Comparison of ENCODE assay signal across 17 cellular contexts in genomic region chr2:32249731-32250236, GRCh38. TPM values are rescaled to one million over a fixed set of nuclear protein-coding genes. Genes with fewer than 3 reads are reported as not detected.
A peak's percentile ranks its signal among the peaks of the same experiment; 100 is the strongest.
DNase-seq lines count a peak whose midpoint lies in the region; ATAC-seq, FAIRE-seq and TF ChIP-seq lines count a peak whose summit lies in the region.
"Had no signal": no experiment of that assay in that cellular context is flagged by ENCODE, and none has a peak within 500 bp of the region (broad histone marks: within the 10 kb centered on the region; RNA-seq: fewer than 3 reads in every experiment).

No MANE protein-coding gene starts in this region.

- H3K27me3 ChIP-seq in bronchial epithelial cell (ENCODE audit: control insufficient read depth, insufficient read depth, low read length): no peaks in the 10 kb centered on the region
- H3K27me3 ChIP-seq in aorta (ENCODE audit: control insufficient read depth in 1 of 2, insufficient read depth in 2 of 2, low read length in 1 of 2): no peaks in the 10 kb centered on the region
- H3K27me3 ChIP-seq: BLaER1 had no signal

- no peaks in the 10 kb centered on the region for H3K4me1 ChIP-seq in aorta (ENCODE audit: control insufficient read depth in 1 of 2, insufficient read depth in 2 of 2, low read length in 2 of 2)
- H3K4me1 ChIP-seq: A549, BLaER1, Caco-2, HAP-1 had no signal

- H3K36me3 ChIP-seq in bronchial epithelial cell (ENCODE audit: control insufficient read depth, insufficient read depth, low read length) (no peaks in the 10 kb centered on the region), aorta (ENCODE audit: control insufficient read depth in 1 of 2, insufficient read depth in 2 of 2, low read length in 1 of 2) (peaks cover 0 to 2% of the 10 kb centered on the region in 2 donors)
- H3K36me3 ChIP-seq: BLaER1, HAP-1 had no signal

- H3K27ac ChIP-seq in aorta (ENCODE audit: low read depth in 1 of 2, low read length in 2 of 2): no peak overlapping the region
- H3K27ac ChIP-seq: A549, BLaER1, HL-60, KMS-11 had no signal

- H3K4me3 ChIP-seq in bronchial epithelial cell (ENCODE audit: low read depth, low read length): no peak overlapping the region
- no peak overlapping the region for H3K4me3 ChIP-seq in aorta (ENCODE audit: low read length in 2 of 2)
- H3K4me3 ChIP-seq: A549, BLaER1, HAP-1 had no signal

- ATAC-seq in aorta (ENCODE audit: low FRiP score) (no peak), GM19395 (IDR thresholded peaks at IDR 0.05; ENCODE audit: unreplicated experiment) (no peak)
- ATAC-seq: A549 had no signal

- 74 to 77% methylated on average over 2 of the region's 2 CpGs for WGBS in aorta, 2 donors

- FAIRE-seq in bronchial epithelial cell (lab: Jason Lieb, UNC): peak; percentile 70
- FAIRE-seq: A549, H1 had no signal

- no peaks in the 10 kb centered on the region for H3K9me3 ChIP-seq in aorta (ENCODE audit: control insufficient read depth, low read length)
- H3K9me3 ChIP-seq: A549, BLaER1, Caco-2, HAP-1 had no signal

- intact Hi-C loops in aorta (cut with DNase I): no loop called here

- DNase-seq in GM04504 (ENCODE audit: low read depth): peak; percentile 3
- no peak for DNase-seq in bronchial epithelial cell (ENCODE audit: low read depth)
- peak; percentile 19 for DNase-seq in fibroblast of peridontal ligament (ENCODE audit: extremely low read depth)
- no peak for DNase-seq in NCI-H2081 (lab: John Stamatoyannopoulos, UW)
- no peak for DNase-seq in aorta
- DNase-seq: Caco-2; CD8-positive, alpha-beta memory T cell; DND-41; GF-D8 had no signal

- no peak for TF ChIP-seq CTCF in bronchial epithelial cell (IDR thresholded peaks at IDR 0.05; ENCODE audit: insufficient read depth, low read length, severe bottlenecking)

RNA-seq across cellular contexts. Expression of gene NLRC4, which starts 14.9 kb away (rescaled TPM):
- total RNA-seq in bronchial epithelial cell (0.53 and 1.0 TPM in 2 replicates), aorta (1 to 10 TPM; 3.7 to 4.2 TPM)
- 1 to 10 TPM in 1 of 2 donors, under 1 TPM in 1; 0.26 to 2.3 TPM for polyA plus RNA-seq in aorta
- total RNA-seq: Caco-2, H1 had no signal
- polyA plus RNA-seq: AG04450; CD8-positive, alpha-beta memory T cell; H1 had no signal

RNA-seq across cellular contexts. Expression of gene YIPF4, which starts 27.9 kb away (rescaled TPM):
- total RNA-seq in bronchial epithelial cell: 21.9 and 27.7 TPM in 2 replicates
- total RNA-seq in aorta: 10 to 100 TPM; 35.4 to 57.9 TPM
- 10 to 100 TPM; 14.9 to 23.1 TPM for polyA plus RNA-seq in aorta

Comparison
In these comparisons a context has a peak if more than half of its experiments do, and no peak if none do; other contexts are left out.
1. DNase-seq: peak in GM04504 (single experiment) and fibroblast of peridontal ligament (single experiment); none in bronchial epithelial cell (single experiment), NCI-H2081 (0 of 2) and aorta (0 of 2).